14 cellular contexts compared by ENCODE assay signal in genomic region chr20:63182946-63183415, GRCh38. TPM values are rescaled to one million over a fixed set of nuclear protein-coding genes. Genes with fewer than 3 reads are reported as not detected.
"Had no signal": no experiment of that assay in that cellular context is flagged by ENCODE, and none has a peak within 500 bp of the region (broad histone marks: within the 10 kb centered on the region; RNA-seq: fewer than 3 reads in every experiment).

No MANE protein-coding gene starts in this region.

- H3K27me3 ChIP-seq: testis had no signal

- H3K9me3 Mint-ChIP-seq: activated naive CD4-positive, alpha-beta T cell treated with anti-CD3 and anti-CD28 coated beads, Interleukin-2, amount 50 U/mL, for 72 hours; activated T-cell treated with anti-CD3 and anti-CD28 coated beads, Interleukin-2, amount 50 U/mL, for 4 hours; nephron; T-cell had no signal

- H3K36me3 Mint-ChIP-seq: activated naive CD4-positive, alpha-beta T cell treated with anti-CD3 and anti-CD28 coated beads, Interleukin-2, amount 50 U/mL, for 72 hours; brain; T-cell had no signal

- H3K4me1 Mint-ChIP-seq: nephron had no signal

- H3K9me3 ChIP-seq: psoas muscle, stomach, testis, upper lobe of right lung had no signal

- H3K27ac ChIP-seq: psoas muscle, stomach, testis, upper lobe of right lung had no signal

- H3K27ac Mint-ChIP-seq: activated naive CD4-positive, alpha-beta T cell treated with anti-CD3 and anti-CD28 coated beads, Interleukin-2, amount 50 U/mL, for 72 hours; nephron; T-cell had no signal

- H3K36me3 ChIP-seq: stomach, upper lobe of right lung had no signal

- H3K4me3 Mint-ChIP-seq: activated T-cell treated with anti-CD3 and anti-CD28 coated beads, Interleukin-2, amount 50 U/mL, for 4 hours; nephron; T-cell had no signal

- H3K4me3 ChIP-seq: psoas muscle, stomach, testis, upper lobe of right lung had no signal

- DNase-seq: activated gamma-delta T cell, cortex of kidney, upper lobe of right lung had no signal

RNA-seq across cellular contexts. Expression of gene BIRC7, which starts 52.7 kb away (rescaled TPM):
- total RNA-seq: activated T-cell treated with anti-CD3 and anti-CD28 coated beads, Interleukin-2, amount 50 U/mL, for 4 hours; endothelial cell of umbilical vein; osteocyte; psoas muscle; stomach; T-cell had no signal
- polyA plus RNA-seq: endothelial cell of umbilical vein, liver, stomach had no signal
